ENCODE assay signal across 31 cellular contexts in the genomic region with DNA sequence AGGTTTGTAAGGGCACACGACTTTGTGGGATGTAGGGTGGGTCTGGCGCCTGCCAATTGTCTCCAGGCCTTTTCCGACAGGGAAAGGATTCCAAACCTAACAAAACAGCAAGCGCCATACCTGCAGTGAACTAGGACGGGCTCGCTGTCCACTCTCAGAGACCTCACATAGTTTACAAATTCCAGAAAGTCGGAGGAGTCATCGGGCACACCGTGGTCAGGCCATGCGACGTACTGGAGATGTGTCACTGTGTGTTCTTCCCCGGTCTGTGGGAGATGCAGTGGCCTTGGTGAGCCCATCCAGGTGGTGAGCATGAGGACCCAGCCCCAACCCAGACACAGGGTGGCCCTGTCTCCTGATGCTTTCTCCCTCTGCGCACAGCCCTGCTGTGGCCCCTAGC.
"Had no signal": no experiment of that assay in that cellular context is flagged by ENCODE, and none has a peak within 500 bp of the region (broad histone marks: within the 10 kb centered on the region; RNA-seq: fewer than 3 reads in every experiment).

No MANE protein-coding gene starts in this region.

- H3K36me3 Mint-ChIP-seq: activated naive CD4-positive, alpha-beta T cell treated with anti-CD3 and anti-CD28 coated beads, Interleukin-2, amount 10 ng/mL, durations not matched to agents 7 days and 5 days; activated naive CD8-positive, alpha-beta T cell; T-cell had no signal

- ATAC-seq: activated CD4-positive, alpha-beta T cell treated with anti-CD3 and anti-CD28 coated beads for 36 hours; activated CD8-positive, alpha-beta T cell treated with anti-CD3 and anti-CD28 coated beads, Interleukin-2, amount 10 ng/mL, durations not matched to agents 7 days and 5 days; activated naive CD8-positive, alpha-beta T cell treated with anti-CD3 and anti-CD28 coated beads, Interleukin-2, amount 50 U/mL, for 24 hours; PC-3; Right ventricle myocardium inferior; SK-N-SH treated with all-trans-retinoic acid at 6 μM for 48 hours; T-cell; WTC11 had no signal

- H3K9me3 Mint-ChIP-seq: activated CD4-positive, alpha-beta T cell treated with anti-CD3 and anti-CD28 coated beads, Interleukin-2, amount 10 ng/mL, durations not matched to agents 7 days and 5 days; activated naive CD4-positive, alpha-beta T cell treated with anti-CD3 and anti-CD28 coated beads, Interleukin-2, amount 10 ng/mL, durations not matched to agents 7 days and 5 days; activated naive CD8-positive, alpha-beta T cell treated with anti-CD3 and anti-CD28 coated beads, Interleukin-2, amount 50 U/mL, for 24 hours; activated T-cell treated with anti-CD3 and anti-CD28 coated beads, Interleukin-2, amount 50 U/mL, for 24 hours; activated T-helper 2 cell treated with anti-CD3 and anti-CD28 coated beads, Interferon-gamma antibody, Interleukin-2, Interleukin-4, amounts not matched to agents 10 μg/mL and 5 μg/mL and 100 μg/mL, durations not matched to agents 14 hours and 24 hours and 36 hours; central memory CD8-positive, alpha-beta T cell; T-cell had no signal

- FAIRE-seq: TTC549 had no signal

- H3K4me1 ChIP-seq: Peyer's patch had no signal

- H3K4me3 ChIP-seq: cardiac muscle cell, Peyer's patch had no signal

- H3K9me3 ChIP-seq: Peyer's patch had no signal

- H3K4me1 Mint-ChIP-seq: activated CD4-positive, alpha-beta T cell treated with anti-CD3 and anti-CD28 coated beads for 36 hours; activated CD4-positive, alpha-beta T cell treated with anti-CD3 and anti-CD28 coated beads, Interleukin-2, amount 10 ng/mL, durations not matched to agents 7 days and 5 days; activated naive CD4-positive, alpha-beta T cell treated with anti-CD3 and anti-CD28 coated beads, Interleukin-2, amount 10 ng/mL, durations not matched to agents 7 days and 5 days; central memory CD8-positive, alpha-beta T cell; T-cell; WTC11 had no signal

- H3K4me3 Mint-ChIP-seq: activated CD4-positive, alpha-beta T cell treated with anti-CD3 and anti-CD28 coated beads for 36 hours; activated CD4-positive, alpha-beta T cell treated with anti-CD3 and anti-CD28 coated beads, Interleukin-2, amount 10 ng/mL, durations not matched to agents 7 days and 5 days; activated CD8-positive, alpha-beta T cell treated with anti-CD3 and anti-CD28 coated beads, Interleukin-2, amount 10 ng/mL, durations not matched to agents 7 days and 5 days; activated naive CD4-positive, alpha-beta T cell treated with anti-CD3 and anti-CD28 coated beads, Interleukin-2, amount 10 ng/mL, durations not matched to agents 7 days and 5 days; activated naive CD8-positive, alpha-beta T cell; activated naive CD8-positive, alpha-beta T cell treated with anti-CD3 and anti-CD28 coated beads, Interleukin-2, amount 50 U/mL, for 24 hours; activated T-cell treated with anti-CD3 and anti-CD28 coated beads, Interleukin-2, amount 50 U/mL, for 24 hours; central memory CD8-positive, alpha-beta T cell; T-cell; WTC11 had no signal

- H3K9ac ChIP-seq: KMS-11 had no signal

- H3K4me2 ChIP-seq: KMS-11 had no signal

- H3K36me3 ChIP-seq: cardiac muscle cell had no signal

- H3K27ac ChIP-seq: brain microvascular endothelial cell, cardiac muscle cell, KMS-11, Peyer's patch, RWPE1 had no signal

- H3K27me3 ChIP-seq: brain microvascular endothelial cell, cardiac muscle cell, Peyer's patch had no signal

- DNase-seq: activated CD4-positive, alpha-beta T cell treated with anti-CD3 and anti-CD28 coated beads for 36 hours; activated CD4-positive, alpha-beta T cell treated with anti-CD3 and anti-CD28 coated beads, Interleukin-2, amount 10 ng/mL, durations not matched to agents 7 days and 5 days; activated CD4-positive, alpha-beta T cell treated with anti-CD3 and anti-CD28 coated beads, Interleukin-2, amount 50 U/mL, for 48 hours; activated CD8-positive, alpha-beta T cell treated with anti-CD3 and anti-CD28 coated beads, Interleukin-2, amount 10 ng/mL, durations not matched to agents 7 days and 5 days; activated gamma-delta T cell treated with Interleukin-2 at 50 U/mL for 16 hours; activated naive CD4-positive, alpha-beta T cell treated with anti-CD3 and anti-CD28 coated beads, Interleukin-2, amount 10 ng/mL, durations not matched to agents 7 days and 5 days; activated naive CD8-positive, alpha-beta T cell treated with anti-CD3 and anti-CD28 coated beads, Interleukin-2, amount 50 U/mL, for 24 hours; activated T-cell treated with anti-CD3 and anti-CD28 coated beads, Interleukin-2, amount 50 U/mL, for 24 hours; anterior cingulate cortex; brain microvascular endothelial cell; NCI-H1092 treated with DMSO at 0.1 percent for 48 hours; NCI-H1417 treated with DMSO at 0.1 percent for 48 hours; NCI-H1694; NCI-H1930; NCI-H345; NCI-H524 treated with DMSO at 0.1 percent for 48 hours; PC-3; Peyer's patch; SIG-M5; T-cell; T-helper 9 cell had no signal

- H3K27ac Mint-ChIP-seq: activated CD4-positive, alpha-beta T cell treated with anti-CD3 and anti-CD28 coated beads for 36 hours; activated CD4-positive, alpha-beta T cell treated with anti-CD3 and anti-CD28 coated beads, Interleukin-2, amount 10 ng/mL, durations not matched to agents 7 days and 5 days; activated CD8-positive, alpha-beta T cell treated with anti-CD3 and anti-CD28 coated beads, Interleukin-2, amount 10 ng/mL, durations not matched to agents 7 days and 5 days; activated naive CD4-positive, alpha-beta T cell treated with anti-CD3 and anti-CD28 coated beads, Interleukin-2, amount 10 ng/mL, durations not matched to agents 7 days and 5 days; activated naive CD8-positive, alpha-beta T cell; activated naive CD8-positive, alpha-beta T cell treated with anti-CD3 and anti-CD28 coated beads, Interleukin-2, amount 50 U/mL, for 24 hours; activated T-cell treated with anti-CD3 and anti-CD28 coated beads, Interleukin-2, amount 50 U/mL, for 24 hours; activated T-helper 2 cell treated with anti-CD3 and anti-CD28 coated beads, Interferon-gamma antibody, Interleukin-2, Interleukin-4, amounts not matched to agents 10 μg/mL and 5 μg/mL and 100 μg/mL, durations not matched to agents 14 hours and 24 hours and 36 hours; T-cell; WTC11 had no signal
